Comparison of ENCODE assay signal across 24 cellular contexts in the genomic region with DNA sequence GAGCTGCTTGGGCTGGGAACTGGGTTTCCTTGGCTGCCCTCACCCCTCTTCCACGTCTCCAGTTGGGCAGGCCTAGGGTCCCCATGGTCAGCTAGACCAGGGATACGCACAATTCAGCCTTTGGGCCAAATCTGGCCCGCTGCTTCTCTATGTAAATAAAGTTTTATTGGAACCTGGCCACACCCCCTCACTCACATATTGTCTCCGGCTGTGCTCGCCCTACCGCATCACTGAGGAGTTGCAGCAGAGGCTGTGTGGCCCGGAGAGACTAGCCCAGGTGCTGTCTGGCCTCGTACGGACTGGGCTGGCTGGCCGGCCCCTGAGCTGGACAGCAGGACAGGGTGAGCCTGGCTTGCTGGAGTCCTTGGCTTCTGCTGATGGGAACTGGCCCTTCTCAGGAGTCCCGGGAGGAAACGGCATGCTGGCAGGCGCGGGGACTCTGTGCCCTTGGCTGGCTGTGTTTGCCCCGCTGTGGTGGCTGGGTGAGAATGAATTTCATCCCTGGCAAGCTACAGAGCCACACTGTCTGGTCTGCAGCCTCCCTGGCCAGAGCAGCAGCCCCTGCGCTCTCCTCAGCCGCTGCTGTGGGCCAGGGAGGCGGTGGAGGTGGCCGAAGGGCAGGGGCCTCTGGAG.
"Had no signal": no experiment of that assay in that cellular context is flagged by ENCODE, and none has a peak within 500 bp of the region (broad histone marks: within the 10 kb centered on the region; RNA-seq: fewer than 3 reads in every experiment).

No MANE protein-coding gene starts in this region.

- H3K4me3 Mint-ChIP-seq: activated CD4-positive, alpha-beta memory T cell treated with anti-CD3 and anti-CD28 coated beads for 36 hours; activated naive CD4-positive, alpha-beta T cell treated with anti-CD3 and anti-CD28 coated beads for 36 hours; activated naive CD8-positive, alpha-beta T cell treated with anti-CD3 and anti-CD28 coated beads, Interleukin-2, amount 10 ng/mL, durations not matched to agents 7 days and 5 days; central memory CD8-positive, alpha-beta T cell; immature natural killer cell; neural crest cell had no signal

- ATAC-seq: left lobe of liver, lower lobe of right lung had no signal

- H3K27ac Mint-ChIP-seq: activated CD4-positive, alpha-beta memory T cell treated with anti-CD3 and anti-CD28 coated beads for 36 hours; activated naive CD4-positive, alpha-beta T cell treated with anti-CD3 and anti-CD28 coated beads for 36 hours; activated naive CD8-positive, alpha-beta T cell treated with anti-CD3 and anti-CD28 coated beads, Interleukin-2, amount 10 ng/mL, durations not matched to agents 7 days and 5 days; immature natural killer cell; naive B cell had no signal

- H3K9me3 ChIP-seq: breast epithelium, esophagus muscularis mucosa, lower lobe of right lung, upper lobe of left lung had no signal

- H3K79me2 ChIP-seq: hepatocyte had no signal

- H3K4me2 ChIP-seq: hepatocyte had no signal

- H3K27ac ChIP-seq: breast epithelium, coronary artery, esophagus muscularis mucosa, hepatocyte, lower lobe of right lung, upper lobe of left lung had no signal

- H3K4me1 Mint-ChIP-seq: neural crest cell had no signal

- DNase-seq: activated CD4-positive, alpha-beta memory T cell treated with anti-CD3 and anti-CD28 coated beads for 36 hours; activated CD4-positive, alpha-beta T cell treated with anti-CD3 and anti-CD28 coated beads for 48 hours; activated CD4-positive, CD25-positive, alpha-beta regulatory T cell; activated naive CD4-positive, alpha-beta T cell treated with anti-CD3 and anti-CD28 coated beads for 36 hours; activated naive CD8-positive, alpha-beta T cell treated with anti-CD3 and anti-CD28 coated beads, Interleukin-2, amount 10 ng/mL, durations not matched to agents 7 days and 5 days; activated T-cell treated with anti-CD3 and anti-CD28 coated beads, Interleukin-2, amount 50 U/mL, for 48 hours; amniotic stem cell; glutamatergic neuron; immature natural killer cell; lower lobe of right lung; naive B cell; retina; stimulated activated CD4-positive, alpha-beta T cell treated with anti-CD3 and anti-CD28 coated beads, Interleukin-4, amount 100 ng/mL, for 1 hour; stimulated activated naive CD4-positive, alpha-beta T cell treated with Interleukin-2 at 50 U/mL for 16 hours; T1000 had no signal

- H3K36me3 Mint-ChIP-seq: activated CD4-positive, alpha-beta memory T cell treated with anti-CD3 and anti-CD28 coated beads for 36 hours; activated naive CD8-positive, alpha-beta T cell treated with anti-CD3 and anti-CD28 coated beads, Interleukin-2, amount 10 ng/mL, durations not matched to agents 7 days and 5 days; immature natural killer cell; naive B cell had no signal

- FAIRE-seq: frontal cortex had no signal

- H3K9me3 Mint-ChIP-seq: activated CD4-positive, alpha-beta memory T cell treated with anti-CD3 and anti-CD28 coated beads for 36 hours; activated naive CD4-positive, alpha-beta T cell treated with anti-CD3 and anti-CD28 coated beads for 36 hours; activated naive CD8-positive, alpha-beta T cell treated with anti-CD3 and anti-CD28 coated beads, Interleukin-2, amount 10 ng/mL, durations not matched to agents 7 days and 5 days; central memory CD8-positive, alpha-beta T cell; immature natural killer cell; naive B cell; neural crest cell had no signal

- H3K27me3 Mint-ChIP-seq: activated naive CD8-positive, alpha-beta T cell treated with anti-CD3 and anti-CD28 coated beads, Interleukin-2, amount 10 ng/mL, durations not matched to agents 7 days and 5 days; central memory CD8-positive, alpha-beta T cell had no signal

- H3K4me3 ChIP-seq: breast epithelium, coronary artery, esophagus muscularis mucosa, hepatocyte, lower lobe of right lung, upper lobe of left lung had no signal

- H3K36me3 ChIP-seq: breast epithelium, esophagus muscularis mucosa, lower lobe of right lung, upper lobe of left lung had no signal

- H2AFZ ChIP-seq: hepatocyte had no signal

- H3K4me1 ChIP-seq: breast epithelium, esophagus muscularis mucosa, lower lobe of right lung had no signal
